20 cellular contexts compared by ENCODE assay signal in genomic region chr6:43878127-43878634, GRCh38.
DNase-seq lines count a peak whose midpoint lies in the region; ATAC-seq and TF ChIP-seq lines count a peak whose summit lies in the region.
"Had no signal": no experiment of that assay in that cellular context is flagged by ENCODE, and none has a peak within 500 bp of the region (broad histone marks: within the 10 kb centered on the region; RNA-seq: fewer than 3 reads in every experiment).

No MANE protein-coding gene starts in this region.

- H3K9ac ChIP-seq in liver (ENCODE audit: low read depth in 1 of 2, low read length in 2 of 2), result no peak overlapping the region
- H3K9ac ChIP-seq: KMS-11, SK-N-SH had no signal

- peak overlapping the region; percentile 6; the same call in 1 of the 2 replicates for H3K27ac ChIP-seq in C4-2B
- H3K27ac ChIP-seq in liver (ENCODE audit: low read depth in 1 of 2, low read length in 2 of 2), result no peak overlapping the region
- H3K27ac ChIP-seq in substantia nigra (ENCODE audit: low read depth, low read length, poor library complexity, severe bottlenecking), result peak overlapping the region; percentile 59
- H3K27ac ChIP-seq: A549, KMS-11 had no signal

- no peak for TF ChIP-seq RAD21 in liver (IDR thresholded peaks at IDR 0.05)

- ATAC-seq in WTC11 (peak; percentile 27), GM19455 (IDR thresholded peaks at IDR 0.05; ENCODE audit: unreplicated experiment) (no peak)
- ATAC-seq: A549 had no signal

- H3K4me3 ChIP-seq in liver (ENCODE audit: low read depth in 1 of 3, low read length in 3 of 3), result no peak overlapping the region
- H3K4me3 ChIP-seq: A549 had no signal

- peaks cover 5 to 26% (median 18%) of the 10 kb centered on the region in 4 donors for H3K4me1 ChIP-seq in liver (ENCODE audit: control insufficient read depth in 4 of 4, insufficient read depth in 4 of 4, low read length in 3 of 4)
- H3K4me1 ChIP-seq: A549 had no signal

- POLR2A ChIA-PET in WTC11 (lab: Charles Lee), result no interaction called here

- H3K36me3 Mint-ChIP-seq in WTC11, result no peaks in the 10 kb centered on the region

- H3K4me1 Mint-ChIP-seq in WTC11, result peaks cover 19% of the 10 kb centered on the region

- TF ChIP-seq CTCF in C4-2B (conservative IDR thresholded peaks at IDR 0.05) (no peak), WTC11 (IDR thresholded peaks at IDR 0.05) (no peak), liver (IDR thresholded peaks at IDR 0.05; ENCODE audit: low read depth, low read length, missing input control) (no peak), GM13977 (IDR thresholded peaks at IDR 0.05; ENCODE audit: extremely low read depth, insufficient read depth, missing control alignments) (no peak)

- no peaks in the 10 kb centered on the region for H3K9me3 Mint-ChIP-seq in WTC11

- no peaks in the 10 kb centered on the region for H3K36me3 ChIP-seq in liver (ENCODE audit: control insufficient read depth in 4 of 4, insufficient read depth in 3 of 4, low read depth in 1 of 4, low read length in 3 of 4)

- no peak overlapping the region for H3K4me3 Mint-ChIP-seq in WTC11

- no peaks in the 10 kb centered on the region for H3K27me3 ChIP-seq in liver (ENCODE audit: control insufficient read depth in 4 of 4, insufficient read depth in 4 of 4, low read length in 3 of 4)

- H3K9me3 ChIP-seq in liver (ENCODE audit: control insufficient read depth in 4 of 4, low read length in 3 of 4), result no peaks in the 10 kb centered on the region
- H3K9me3 ChIP-seq: A549, SK-N-SH had no signal

- 62% methylated on average over 8 of the region's 8 CpGs for WGBS in liver

- no peaks in the 10 kb centered on the region for H3K27me3 Mint-ChIP-seq in WTC11 (ENCODE audit: low read depth)

- CTCF ChIA-PET in WTC11 (lab: Charles Lee), result no interaction called here

- no peak overlapping the region for H3K27ac Mint-ChIP-seq in WTC11

- DNase-seq in WTC11 (ENCODE audit: low spot score) (no peak), substantia nigra (lab: John Stamatoyannopoulos, UW) (no peak), glomerular visceral epithelial cell (ENCODE audit: extremely low spot score) (no peak), GM13977 (ENCODE audit: low spot score) (no peak)
- DNase-seq: COR-L47, GF-D8, GOT3, MV-4-11, NCI-H1417, NCI-H187, NCI-H2107, NCI-H510A, NCI-H82, SHP77 had no signal

- in situ Hi-C loops in GM13977 (cut with MboI; ENCODE audit: low pct_unique_long_range_greater_than_20kb, low sequenced_read_pairs, unreplicated experiment), result no loop called here

TF ChIP-seq in WTC11, 78 proteins besides CTCF, POLR2A, EP300 and RAD21 (continues in another document):
- TF ChIP-seq STAT6 (CRISPR knock-in tag; conservative IDR thresholded peaks at IDR 0.05; ENCODE audit: low read depth) (no peak), ETV6 (CRISPR knock-in tag; IDR thresholded peaks at IDR 0.05) (no peak), FOXK1 (CRISPR knock-in tag; IDR thresholded peaks at IDR 0.05) (no peak), SOX15 (CRISPR knock-in tag; IDR thresholded peaks at IDR 0.05) (no peak), NFYB (CRISPR knock-in tag; conservative IDR thresholded peaks at IDR 0.05; ENCODE audit: low read depth) (no peak), CREB1 (CRISPR knock-in tag; IDR thresholded peaks at IDR 0.05) (no peak), KAT7 (CRISPR knock-in tag; IDR thresholded peaks at IDR 0.05; ENCODE audit: borderline replicate concordance) (no peak), SMAD3 (CRISPR knock-in tag; IDR thresholded peaks at IDR 0.05; ENCODE audit: borderline replicate concordance) (no peak), ZNF121 (CRISPR knock-in tag; IDR thresholded peaks at IDR 0.05) (no peak), CREM (CRISPR knock-in tag; IDR thresholded peaks at IDR 0.05) (no peak), ZNF416 (CRISPR knock-in tag; IDR thresholded peaks at IDR 0.05) (no peak), ZNF219 (CRISPR knock-in tag; IDR thresholded peaks at IDR 0.05; ENCODE audit: borderline replicate concordance) (no peak), ZNF396 (CRISPR knock-in tag; IDR thresholded peaks at IDR 0.05; ENCODE audit: borderline replicate concordance) (no peak)

TF ChIP-seq in liver, 16 proteins besides CTCF, POLR2A, EP300 and RAD21:
- TF ChIP-seq FOXA2 (IDR thresholded peaks at IDR 0.05) (no peak), SP1 (IDR thresholded peaks at IDR 0.05) (peak; percentile 15), HNF4A (conservative IDR thresholded peaks at IDR 0.05) (peak in 1 of 2 donors; percentile 24), EGR1 (IDR thresholded peaks at IDR 0.05; ENCODE audit: low read depth in 2 of 2) (no peak)

Comparison
In these comparisons a context has a peak if more than half of its experiments do, and no peak if none do; other contexts are left out.
1. H3K27ac ChIP-seq: peak in C4-2B (single experiment) and substantia nigra (single experiment); none in liver (0 of 2).